In genomic region chr2:190999949-191000665, GRCh38 we compare ENCODE assay signal across 22 cellular contexts. TPM values are rescaled to one million over a fixed set of nuclear protein-coding genes. Genes with fewer than 3 reads are reported as not detected.
DNase-seq lines count a peak whose midpoint lies in the region; ATAC-seq, FAIRE-seq and TF ChIP-seq lines count a peak whose summit lies in the region.
"Had no signal": no experiment of that assay in that cellular context is flagged by ENCODE, and none has a peak within 500 bp of the region (broad histone marks: within the 10 kb centered on the region; RNA-seq: fewer than 3 reads in every experiment).

No MANE protein-coding gene starts in this region.

- no peak overlapping the region for H3K4me3 Mint-ChIP-seq in activated CD4-positive, alpha-beta T cell treated with anti-CD3 and anti-CD28 coated beads, Interleukin-2, amount 10 ng/mL, durations not matched to agents 24 days and 14 days
- H3K4me3 Mint-ChIP-seq: H9, mesothelial cell of epicardium, neural progenitor cell had no signal

- H3K23ac ChIP-seq in mesenchymal stem cell (ENCODE audit: low read length in 2 of 2) = no peak overlapping the region

- no peak overlapping the region for H3K18ac ChIP-seq in mesenchymal stem cell (ENCODE audit: low read depth in 1 of 2, low read length in 2 of 2)

- no peak overlapping the region for H4K8ac ChIP-seq in mesenchymal stem cell (ENCODE audit: low read length)

- peak; percentile 56; the same call in 1 of the 2 replicates for TF ChIP-seq POLR2A in GM12892 (IDR thresholded peaks at IDR 0.05; ENCODE audit: low read depth, low read length)

- H3K4me3 ChIP-seq in mesenchymal stem cell (ENCODE audit: insufficient read depth in 1 of 2, low read depth in 1 of 2, low read length in 2 of 2) = no peak overlapping the region
- H3K4me3 ChIP-seq: cardiac muscle cell, neural progenitor cell, prostate gland, stomach, upper lobe of right lung had no signal

- H3K4me1 Mint-ChIP-seq in activated CD4-positive, alpha-beta T cell treated with anti-CD3 and anti-CD28 coated beads, Interleukin-2, amount 10 ng/mL, durations not matched to agents 24 days and 14 days = peaks cover 85% of the 10 kb centered on the region
- H3K4me1 Mint-ChIP-seq: H9, mesothelial cell of epicardium, neural progenitor cell had no signal

- peaks cover 20% of the 10 kb centered on the region for H3K79me1 ChIP-seq in mesenchymal stem cell (replicated peaks; ENCODE audit: low read length, poor library complexity, severe bottlenecking)

- no peak overlapping the region for H2AFZ ChIP-seq in mesenchymal stem cell (ENCODE audit: low read depth, low read length)
- H2AFZ ChIP-seq: neural progenitor cell had no signal

- no peak for ATAC-seq in activated naive CD4-positive, alpha-beta T cell treated with anti-CD3 and anti-CD28 coated beads, Interleukin-2, amount 50 U/mL, for 72 hours
- ATAC-seq in HG02678 (IDR thresholded peaks at IDR 0.05; ENCODE audit: unreplicated experiment) (no peak), GM18873 (IDR thresholded peaks at IDR 0.05; ENCODE audit: low FRiP score, unreplicated experiment) (no peak)
- ATAC-seq: upper lobe of right lung had no signal

- H3K36me3 Mint-ChIP-seq in activated CD4-positive, alpha-beta T cell treated with anti-CD3 and anti-CD28 coated beads, Interleukin-2, amount 10 ng/mL, durations not matched to agents 24 days and 14 days (ENCODE audit: low read depth) = peaks cover 97% of the 10 kb centered on the region
- peaks cover 71 to 96% of the 10 kb centered on the region in 2 donors for H3K36me3 Mint-ChIP-seq in activated naive CD4-positive, alpha-beta T cell treated with anti-CD3 and anti-CD28 coated beads, Interleukin-2, amount 50 U/mL, for 72 hours

- H4K91ac ChIP-seq in mesenchymal stem cell (ENCODE audit: low read length) = no peak overlapping the region

- peaks cover 44 to 100% of the 10 kb centered on the region in 2 experiments for H3K36me3 ChIP-seq in mesenchymal stem cell (ENCODE audit: control insufficient read depth in 1 of 2, insufficient read depth in 2 of 2, low read depth in 1 of 2, low read length in 2 of 2)
- H3K36me3 ChIP-seq: prostate gland had no signal

- no peak for DNase-seq in activated CD4-positive, alpha-beta T cell treated with anti-CD3 and anti-CD28 coated beads, Interleukin-2, amount 10 ng/mL, durations not matched to agents 24 days and 14 days
- DNase-seq in activated CD4-positive, alpha-beta T cell treated with anti-CD3 and anti-CD28 coated beads, Interleukin-2, amount 50 U/mL, for 4 hours = no peak
- no peak for DNase-seq in GM12892 (ENCODE audit: insufficient read length)
- no peak for DNase-seq in activated naive CD4-positive, alpha-beta T cell treated with anti-CD3 and anti-CD28 coated beads, Interleukin-2, amount 50 U/mL, for 72 hours (ENCODE audit: low spot score in 2 of 2)
- no peak for DNase-seq in mesenchymal stem cell
- DNase-seq in NCI-H526 treated with DMSO at 0.1 percent for 48 hours (lab: John Stamatoyannopoulos, UW) = no peak
- DNase-seq: 8988T; activated CD8-positive, alpha-beta memory T cell treated with anti-CD3 and anti-CD28 coated beads, Interleukin-2, amount 50 U/mL, for 4 hours; H9; IMR-90; left colon; MM.1S; NCI-H748 treated with DMSO at 0.1 percent for 48 hours; stimulated activated CD4-positive, alpha-beta T cell treated with anti-CD3 and anti-CD28 coated beads, Interleukin-1b, Interleukin-23, amount 100 ng/mL, for 48 hours; stomach; upper lobe of right lung had no signal

- H3K14ac ChIP-seq in mesenchymal stem cell (ENCODE audit: low read length in 2 of 2) = no peak overlapping the region

- H3K4me1 ChIP-seq in mesenchymal stem cell (ENCODE audit: control insufficient read depth, insufficient read depth, low read depth, low read length) = no peaks in the 10 kb centered on the region
- H3K4me1 ChIP-seq: neural progenitor cell, prostate gland, upper lobe of right lung had no signal

- 97% methylated on average over 6 of the region's 9 CpGs for WGBS in mesenchymal stem cell

- no peaks in the 10 kb centered on the region for H3K27me3 Mint-ChIP-seq in activated CD4-positive, alpha-beta T cell treated with anti-CD3 and anti-CD28 coated beads, Interleukin-2, amount 10 ng/mL, durations not matched to agents 24 days and 14 days

- no peak overlapping the region for H3K27ac ChIP-seq in mesenchymal stem cell (ENCODE audit: low read length, poor library complexity, severe bottlenecking)
- H3K27ac ChIP-seq: cardiac muscle cell, neural progenitor cell, stomach, upper lobe of right lung had no signal

- H3K4me2 ChIP-seq in mesenchymal stem cell (ENCODE audit: low read length, poor library complexity, severe bottlenecking) = no peak overlapping the region
- H3K4me2 ChIP-seq: neural progenitor cell had no signal

- no peak overlapping the region for H2BK5ac ChIP-seq in mesenchymal stem cell (ENCODE audit: low read depth, low read length, poor library complexity, severe bottlenecking)

- peaks cover 14% of the 10 kb centered on the region for H3K9me3 Mint-ChIP-seq in activated CD4-positive, alpha-beta T cell treated with anti-CD3 and anti-CD28 coated beads, Interleukin-2, amount 10 ng/mL, durations not matched to agents 24 days and 14 days
- H3K9me3 Mint-ChIP-seq in activated naive CD4-positive, alpha-beta T cell treated with anti-CD3 and anti-CD28 coated beads, Interleukin-2, amount 50 U/mL, for 72 hours = peaks cover 14 to 20% of the 10 kb centered on the region in 2 donors
- H3K9me3 Mint-ChIP-seq: H9, neural progenitor cell had no signal

- H3K27ac Mint-ChIP-seq in activated CD4-positive, alpha-beta T cell treated with anti-CD3 and anti-CD28 coated beads, Interleukin-2, amount 10 ng/mL, durations not matched to agents 24 days and 14 days = peak overlapping the region; percentile 77
- H3K27ac Mint-ChIP-seq in activated naive CD4-positive, alpha-beta T cell treated with anti-CD3 and anti-CD28 coated beads, Interleukin-2, amount 50 U/mL, for 72 hours = peak overlapping the region; percentile 12 to 55
- H3K27ac Mint-ChIP-seq: H9, mesothelial cell of epicardium, neural progenitor cell had no signal

- H3K4ac ChIP-seq in mesenchymal stem cell (ENCODE audit: low read depth in 1 of 2, low read length in 2 of 2) = no peak overlapping the region

- intact Hi-C loops in activated CD4-positive, alpha-beta T cell treated with anti-CD3 and anti-CD28 coated beads, Interleukin-2, amount 10 ng/mL, durations not matched to agents 24 days and 14 days (cut with micrococcal nuclease) = loop anchor here (5.0 kb wide), 1 partner anchor 33 kb away; no protein-coding TSS in a partner anchor

- no peak for FAIRE-seq in GM12892 (lab: Jason Lieb, UNC)

- H3K27me3 ChIP-seq in mesenchymal stem cell (ENCODE audit: control insufficient read depth in 1 of 2, insufficient read depth in 1 of 2, low read length in 2 of 2) = no peaks in the 10 kb centered on the region
- H3K27me3 ChIP-seq: cardiac muscle cell, neural progenitor cell, stomach, upper lobe of right lung had no signal

- H2BK120ac ChIP-seq in mesenchymal stem cell (ENCODE audit: low read depth, low read length) = no peak overlapping the region

- no peak overlapping the region for H2BK15ac ChIP-seq in mesenchymal stem cell (ENCODE audit: low read depth, poor library complexity, severe bottlenecking)

- peak overlapping the region; percentile 39 for H3K9ac ChIP-seq in mesenchymal stem cell (ENCODE audit: low read length)
- H3K9ac ChIP-seq: neural progenitor cell had no signal

- no peak overlapping the region for H2BK12ac ChIP-seq in mesenchymal stem cell (ENCODE audit: low read length in 2 of 2)

- H3K9me3 ChIP-seq in mesenchymal stem cell (ENCODE audit: control insufficient read depth, low read length) = no peaks in the 10 kb centered on the region
- H3K9me3 ChIP-seq: prostate gland, stomach, upper lobe of right lung had no signal

- no peak overlapping the region for H2AK5ac ChIP-seq in mesenchymal stem cell (ENCODE audit: low read length, severe bottlenecking)

RNA-seq across cellular contexts. Expression of gene STAT1, which starts 13.9 kb away (rescaled TPM):
- 152 and 160 TPM in 2 replicates for total RNA-seq in activated CD4-positive, alpha-beta T cell treated with anti-CD3 and anti-CD28 coated beads, Interleukin-2, amount 10 ng/mL, durations not matched to agents 24 days and 14 days
- 219 TPM for polyA plus RNA-seq in GM12892 (2012; ENCODE audit: missing spikeins)
- 100 to 1,000 TPM; 230 to 510 TPM for total RNA-seq in activated naive CD4-positive, alpha-beta T cell treated with anti-CD3 and anti-CD28 coated beads, Interleukin-2, amount 50 U/mL, for 72 hours
- 77.9 TPM for polyA plus RNA-seq in mesenchymal stem cell (2013, experiment 1 of 2)
- 78.1 TPM for polyA plus RNA-seq in mesenchymal stem cell (2013, experiment 2 of 2)
